Comparison of ENCODE assay signal across 9 cellular contexts in the genomic region with DNA sequence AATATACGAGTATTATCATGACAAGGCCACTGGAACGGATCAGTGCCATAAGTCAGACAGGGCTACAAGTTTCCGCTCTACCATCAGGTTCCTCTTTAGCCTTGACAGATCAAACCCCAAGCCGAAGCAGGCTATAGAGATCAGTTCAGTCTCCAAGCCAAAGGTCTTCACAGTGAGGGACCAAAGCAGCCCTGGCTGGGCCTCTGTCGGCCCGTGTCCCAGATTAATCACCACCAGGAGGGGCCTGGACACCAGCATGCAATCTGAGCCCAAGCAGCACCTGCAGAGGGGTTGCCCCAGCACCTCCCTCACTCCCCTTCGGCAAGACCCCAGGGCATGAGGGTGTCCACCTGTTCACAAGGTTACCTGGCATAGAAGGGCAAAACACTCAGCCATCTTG.
"Had no signal": no experiment of that assay in that cellular context is flagged by ENCODE, and none has a peak within 500 bp of the region (broad histone marks: within the 10 kb centered on the region; RNA-seq: fewer than 3 reads in every experiment).

No MANE protein-coding gene starts in this region.

- ATAC-seq: HCT116, K562 had no signal

- H2AFZ ChIP-seq: GM23248 had no signal

- H3K9me3 ChIP-seq: HAP-1 had no signal

- H3K27ac Mint-ChIP-seq: HFFc6 had no signal

- H3K4me3 Mint-ChIP-seq: HFFc6 had no signal

- H3K9me3 Mint-ChIP-seq: HFFc6 had no signal

- DNase-seq: GM23248, GOT3, H7, HFFc6, IMR-90 had no signal

- FAIRE-seq: K562 had no signal

- H3K27ac ChIP-seq: GM23248, HL-60 had no signal

- H3K4me3 ChIP-seq: GM23248, HAP-1, K562 had no signal

- H3K9ac ChIP-seq: GM23248 had no signal
